In genomic region chr16:88804173-88804551, GRCh38 we compare ENCODE assay signal across 8 cellular contexts. TPM values are rescaled to one million over a fixed set of nuclear protein-coding genes. Genes with fewer than 3 reads are reported as not detected.
A peak's percentile ranks its signal among the peaks of the same experiment; 100 is the strongest.
DNase-seq lines count a peak whose midpoint lies in the region; ATAC-seq and TF ChIP-seq lines count a peak whose summit lies in the region.

No MANE protein-coding gene starts in this region.

- H3K4me1 Mint-ChIP-seq in activated CD4-positive, alpha-beta memory T cell treated with anti-CD3 and anti-CD28 coated beads, Interleukin-2, amount 10 ng/mL, durations not matched to agents 7 days and 5 days = peaks cover 38% of the 10 kb centered on the region

- DNase-seq in cardiac muscle cell (ENCODE audit: low read depth in 1 of 2, low spot score in 1 of 2) (no peak), Right ventricle myocardium superior (no peak), iPS DF 6.9 (ENCODE audit: low read depth, low spot score) (no peak)
- no peak for DNase-seq in activated CD4-positive, alpha-beta memory T cell treated with anti-CD3 and anti-CD28 coated beads, Interleukin-2, amount 10 ng/mL, durations not matched to agents 7 days and 5 days

- CTCF ChIA-PET in activated CD4-positive, alpha-beta memory T cell treated with anti-CD3 and anti-CD28 coated beads, Interleukin-2, amount 10 ng/mL, durations not matched to agents 7 days and 5 days (lab: Charles Lee) = no interaction called here

- ATAC-seq in Right ventricle myocardium superior (ENCODE audit: poor library complexity) (no peak), GM18858 (IDR thresholded peaks at IDR 0.05; ENCODE audit: unreplicated experiment) (no peak), HG02623 (IDR thresholded peaks at IDR 0.05; ENCODE audit: unreplicated experiment) (no peak), HG03159 (IDR thresholded peaks at IDR 0.05; ENCODE audit: unreplicated experiment) (no peak)

- H3K36me3 Mint-ChIP-seq in activated CD4-positive, alpha-beta memory T cell treated with anti-CD3 and anti-CD28 coated beads, Interleukin-2, amount 10 ng/mL, durations not matched to agents 7 days and 5 days (ENCODE audit: low read depth) = peaks cover 36% of the 10 kb centered on the region

- no peaks in the 10 kb centered on the region for H3K9me3 ChIP-seq in cardiac muscle cell (ENCODE audit: low read depth)
- no peaks in the 10 kb centered on the region for H3K9me3 ChIP-seq in iPS DF 6.9 (ENCODE audit: control insufficient read depth, insufficient read depth, low read length)
- no peaks in the 10 kb centered on the region for H3K9me3 ChIP-seq in thymus (ENCODE audit: control insufficient read depth)

- H3K9me3 Mint-ChIP-seq in activated CD4-positive, alpha-beta memory T cell treated with anti-CD3 and anti-CD28 coated beads, Interleukin-2, amount 10 ng/mL, durations not matched to agents 7 days and 5 days = no peaks in the 10 kb centered on the region

- intact Hi-C loops in Right ventricle myocardium superior (cut with DNase I) = no loop called here

- peaks cover 6% of the 10 kb centered on the region for H3K36me3 ChIP-seq in cardiac muscle cell
- H3K36me3 ChIP-seq in iPS DF 6.9 (ENCODE audit: control insufficient read depth, insufficient read depth, low read length) = peaks cover 41% of the 10 kb centered on the region
- H3K36me3 ChIP-seq in thymus (ENCODE audit: control insufficient read depth, insufficient read depth) = peaks cover 39% of the 10 kb centered on the region

- H3K4me1 ChIP-seq in cardiac muscle cell (ENCODE audit: low read depth) (no peaks in the 10 kb centered on the region), iPS DF 6.9 (ENCODE audit: control insufficient read depth, insufficient read depth, low read length) (no peaks in the 10 kb centered on the region; the same call in 1 of the 2 replicates), thymus (ENCODE audit: control insufficient read depth, insufficient read depth, low read length) (peaks cover 25% of the 10 kb centered on the region)

- H3K27me3 Mint-ChIP-seq in activated CD4-positive, alpha-beta memory T cell treated with anti-CD3 and anti-CD28 coated beads, Interleukin-2, amount 10 ng/mL, durations not matched to agents 7 days and 5 days = no peaks in the 10 kb centered on the region

- peak overlapping the region; percentile 80 for H3K4me3 Mint-ChIP-seq in activated CD4-positive, alpha-beta memory T cell treated with anti-CD3 and anti-CD28 coated beads, Interleukin-2, amount 10 ng/mL, durations not matched to agents 7 days and 5 days

- peak overlapping the region; percentile 63 for H3K27ac Mint-ChIP-seq in activated CD4-positive, alpha-beta memory T cell treated with anti-CD3 and anti-CD28 coated beads, Interleukin-2, amount 10 ng/mL, durations not matched to agents 7 days and 5 days

- H3K4me3 ChIP-seq in cardiac muscle cell (peak overlapping the region; percentile 55), iPS DF 6.9 (ENCODE audit: low read length) (peak overlapping the region; percentile 88), thymus (ENCODE audit: low read length) (peak overlapping the region; percentile 86)

- H3K27ac ChIP-seq in cardiac muscle cell (no peak overlapping the region), iPS DF 6.9 (ENCODE audit: low read length) (no peak overlapping the region), thymus (ENCODE audit: low read depth) (no peak overlapping the region)

- H3K27me3 ChIP-seq in cardiac muscle cell (no peaks in the 10 kb centered on the region), iPS DF 6.9 (ENCODE audit: control insufficient read depth, insufficient read depth, low read length) (no peaks in the 10 kb centered on the region), thymus (ENCODE audit: control insufficient read depth, insufficient read depth) (no peaks in the 10 kb centered on the region)

- no CpG with 5 or more reads among the region's 16 CpGs for WGBS in iPS DF 6.9 (ENCODE audit: insufficient coverage, insufficient read length)
- WGBS in thymus = 2% methylated on average over 16 of the region's 16 CpGs

- no peak for TF ChIP-seq CTCF in cardiac muscle cell (IDR thresholded peaks at IDR 0.05; ENCODE audit: low read depth, low read length)

- POLR2A ChIA-PET in activated CD4-positive, alpha-beta memory T cell treated with anti-CD3 and anti-CD28 coated beads, Interleukin-2, amount 10 ng/mL, durations not matched to agents 7 days and 5 days (lab: Charles Lee) = interaction anchor here (1.6 to 11.5 kb wide), 5 partner anchors 8 to 102 kb away, joined by 3 to 249 read pairs (median 15); partner anchors contain the start of genes APRT, GALNS, PIEZO1 and TRAPPC2L

RNA-seq across cellular contexts. Expression of gene CDT1, which starts 0.6 kb away (rescaled TPM):
- total RNA-seq in cardiac muscle cell (24.5 and 29.6 TPM in 2 replicates), Right ventricle myocardium superior (1.00 TPM)
- polyA plus RNA-seq in cardiac muscle cell (15.9 and 17.9 TPM in 2 replicates), thymus (1.4 TPM)
- 100 to 1,000 TPM; 133 to 137 TPM for total RNA-seq in activated CD4-positive, alpha-beta memory T cell treated with anti-CD3 and anti-CD28 coated beads, Interleukin-2, amount 10 ng/mL, durations not matched to agents 7 days and 5 days

RNA-seq across cellular contexts. Expression of gene APRT, which starts 7.6 kb away (rescaled TPM):
- total RNA-seq in cardiac muscle cell = 123 and 140 TPM in 2 replicates
- polyA plus RNA-seq in cardiac muscle cell = 169 and 193 TPM in 2 replicates
- total RNA-seq in Right ventricle myocardium superior = 40.4 TPM
- 100 to 1,000 TPM; 129 to 136 TPM for total RNA-seq in activated CD4-positive, alpha-beta memory T cell treated with anti-CD3 and anti-CD28 coated beads, Interleukin-2, amount 10 ng/mL, durations not matched to agents 7 days and 5 days
- 122 TPM for polyA plus RNA-seq in thymus

RNA-seq across cellular contexts. Expression of gene PIEZO1, which starts 19.1 kb away (rescaled TPM):
- total RNA-seq in cardiac muscle cell (54.5 and 121 TPM in 2 replicates), Right ventricle myocardium superior (15.9 TPM)
- polyA plus RNA-seq in cardiac muscle cell (32.7 and 49.2 TPM in 2 replicates), thymus (115 TPM)
- total RNA-seq in activated CD4-positive, alpha-beta memory T cell treated with anti-CD3 and anti-CD28 coated beads, Interleukin-2, amount 10 ng/mL, durations not matched to agents 7 days and 5 days = 100 to 1,000 TPM; 308 to 323 TPM

RNA-seq across cellular contexts. Expression of gene GALNS, which starts 52.6 kb away (rescaled TPM):
- total RNA-seq in cardiac muscle cell (28.3 and 29.5 TPM in 2 replicates), Right ventricle myocardium superior (15.9 TPM)
- polyA plus RNA-seq in cardiac muscle cell (23.4 and 31.0 TPM in 2 replicates), thymus (23.9 TPM)
- 10 to 100 TPM; 35.2 to 38.2 TPM for total RNA-seq in activated CD4-positive, alpha-beta memory T cell treated with anti-CD3 and anti-CD28 coated beads, Interleukin-2, amount 10 ng/mL, durations not matched to agents 7 days and 5 days

RNA-seq across cellular contexts. Expression of gene TRAPPC2L, which starts 52.8 kb away (rescaled TPM):
- total RNA-seq in cardiac muscle cell (30.9 and 42.0 TPM in 2 replicates), Right ventricle myocardium superior (53.0 TPM)
- polyA plus RNA-seq in cardiac muscle cell (114 and 130 TPM in 2 replicates), thymus (49.1 TPM)
- total RNA-seq in activated CD4-positive, alpha-beta memory T cell treated with anti-CD3 and anti-CD28 coated beads, Interleukin-2, amount 10 ng/mL, durations not matched to agents 7 days and 5 days = 10 to 100 TPM; 44.9 to 45.8 TPM

Comparison
In these comparisons a context has a peak if more than half of its experiments do, and no peak if none do; other contexts are left out.
1. RNA of gene CDT1, which starts 0.6 kb away (total RNA-seq): 133 to 137 TPM in activated CD4-positive, alpha-beta memory T cell treated with anti-CD3 and anti-CD28 coated beads, Interleukin-2, amount 10 ng/mL, durations not matched to agents 7 days and 5 days and 24.5 to 29.6 TPM in cardiac muscle cell; 1.00 TPM in Right ventricle myocardium superior (single experiment); every median in the first group is over 10 times any median in the second.
2. Peak in every context shown above with its lines, with median percentiles within 50 percentile points of each other: H3K4me3 ChIP-seq.